ENCODE assay signal across 11 cellular contexts in the genomic region with DNA sequence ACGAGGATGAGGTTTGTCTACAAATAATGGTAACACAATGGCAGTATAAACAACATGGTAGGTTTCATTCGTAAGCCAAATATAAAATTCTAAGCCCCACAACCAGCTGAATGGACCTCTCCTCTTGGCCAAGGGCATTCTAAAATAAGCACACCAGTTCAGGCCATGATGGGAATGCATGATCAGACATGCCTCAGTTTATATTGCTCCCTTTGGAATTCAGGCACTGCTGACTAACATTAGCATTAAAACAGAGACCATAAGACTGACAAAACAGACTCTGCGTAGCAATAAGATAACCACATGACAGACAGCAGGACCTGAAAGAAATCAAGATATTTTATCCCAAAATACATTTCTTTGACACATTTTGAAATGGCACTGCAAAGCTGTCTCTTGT.
A peak's percentile ranks its signal among the peaks of the same experiment; 100 is the strongest.
DNase-seq lines count a peak whose midpoint lies in the region; ATAC-seq, FAIRE-seq and TF ChIP-seq lines count a peak whose summit lies in the region.
"Had no signal": no experiment of that assay in that cellular context is flagged by ENCODE, and none has a peak within 500 bp of the region (broad histone marks: within the 10 kb centered on the region; RNA-seq: fewer than 3 reads in every experiment).

No MANE protein-coding gene starts in this region.

- intact Hi-C loops in activated B cell treated with CpG ODN at 0.5 μM for 24 hours (cut with micrococcal nuclease) (loop anchor here (1.0 to 5.0 kb wide), 10 partner anchors 9 to 492 kb away; a partner anchor contains a TSS), stomach (cut with DNase I; ENCODE audit: low total_unique reads) (no loop called here)

- peak overlapping the region; percentile 95 for H3K27ac Mint-ChIP-seq in activated CD4-positive, alpha-beta T cell treated with anti-CD3 and anti-CD28 coated beads, Interleukin-2, amount 10 ng/mL, durations not matched to agents 7 days and 5 days
- H3K27ac Mint-ChIP-seq in activated B cell treated with CpG ODN at 0.5 μM for 24 hours: peak overlapping the region; percentile 98

- H3K4me2 ChIP-seq in keratinocyte (ENCODE audit: control insufficient read depth, extremely low read depth, insufficient read depth, low read depth, low read length): peak overlapping the region; percentile 76

- H3K4me1 ChIP-seq in keratinocyte (ENCODE audit: control insufficient read depth, extremely low read depth, insufficient read depth, low read length): peaks cover 29% of the 10 kb centered on the region
- peaks cover 18 to 42% (median 30%) of the 10 kb centered on the region in 4 donors for H3K4me1 ChIP-seq in stomach

- H3K9me3 ChIP-seq in keratinocyte (ENCODE audit: control insufficient read depth, low read depth, low read length): no peaks in the 10 kb centered on the region
- H3K9me3 ChIP-seq in stomach: no peaks in the 10 kb centered on the region

- H3K27ac ChIP-seq in keratinocyte (ENCODE audit: control insufficient read depth, insufficient read depth, low read length) (peak overlapping the region; percentile 62), stomach (peak overlapping the region in 4 of 5 donors; percentile 72 to 84 (median 78))

- H3K27me3 ChIP-seq in keratinocyte (ENCODE audit: control insufficient read depth, extremely low read depth, insufficient read depth, low read length): no peaks in the 10 kb centered on the region
- no peaks in the 10 kb centered on the region for H3K27me3 ChIP-seq in stomach

- H3K4me3 Mint-ChIP-seq in activated CD4-positive, alpha-beta T cell treated with anti-CD3 and anti-CD28 coated beads, Interleukin-2, amount 10 ng/mL, durations not matched to agents 7 days and 5 days: peak overlapping the region; percentile 73
- H3K4me3 Mint-ChIP-seq in activated B cell treated with CpG ODN at 0.5 μM for 24 hours: peak overlapping the region; percentile 75

- DNase-seq in activated CD4-positive, alpha-beta T cell treated with anti-CD3 and anti-CD28 coated beads, Interleukin-2, amount 10 ng/mL, durations not matched to agents 7 days and 5 days: no peak
- DNase-seq in activated CD4-positive, alpha-beta T cell treated with anti-CD3 and anti-CD28 coated beads, Interleukin-2, amount 50 U/mL, for 48 hours: no peak
- DNase-seq in activated B cell treated with CpG ODN at 0.5 μM for 24 hours (no peak), keratinocyte (ENCODE audit: low read depth, low spot score) (peak; percentile 17), stomach (no peak), iPS-NIHi11 (ENCODE audit: low spot score) (no peak)
- no peak for DNase-seq in activated CD8-positive, alpha-beta memory T cell treated with anti-CD3 and anti-CD28 coated beads, Interleukin-2, amount 50 U/mL, for 4 hours
- DNase-seq: cerebellar nuclear complex, NCI-H446 had no signal

- no peak overlapping the region for H3K9ac ChIP-seq in keratinocyte (ENCODE audit: control insufficient read depth, extremely low read depth, insufficient read depth, low read length)

- ATAC-seq in activated B cell treated with CpG ODN at 0.5 μM for 24 hours (ENCODE audit: low read depth) (no peak), HG02852 (IDR thresholded peaks at IDR 0.05; ENCODE audit: unreplicated experiment) (no peak)

- no peaks in the 10 kb centered on the region for H3K36me3 Mint-ChIP-seq in activated CD4-positive, alpha-beta T cell treated with anti-CD3 and anti-CD28 coated beads, Interleukin-2, amount 10 ng/mL, durations not matched to agents 7 days and 5 days (ENCODE audit: low read depth)
- H3K36me3 Mint-ChIP-seq in activated B cell treated with CpG ODN at 0.5 μM for 24 hours (ENCODE audit: low read depth): no peaks in the 10 kb centered on the region

- no peaks in the 10 kb centered on the region for H3K9me1 ChIP-seq in keratinocyte (ENCODE audit: control insufficient read depth, extremely low read depth, insufficient read depth, low read length)

- 48 to 72% (median 61%) methylated on average over 3 of the region's 3 CpGs for WGBS in stomach, 5 donors

- H3K4me1 Mint-ChIP-seq in activated CD4-positive, alpha-beta T cell treated with anti-CD3 and anti-CD28 coated beads, Interleukin-2, amount 10 ng/mL, durations not matched to agents 7 days and 5 days: peaks cover 78% of the 10 kb centered on the region
- H3K4me1 Mint-ChIP-seq in activated B cell treated with CpG ODN at 0.5 μM for 24 hours: peaks cover 81% of the 10 kb centered on the region

- CTCF ChIA-PET in activated CD4-positive, alpha-beta T cell treated with anti-CD3 and anti-CD28 coated beads, Interleukin-2, amount 10 ng/mL, durations not matched to agents 7 days and 5 days (lab: Charles Lee): interaction anchor here (1.2 to 1.6 kb wide), 2 partner anchors 10 to 96 kb away, joined by 5 to 6 read pairs; no protein-coding TSS in a partner anchor
- CTCF ChIA-PET in activated B cell treated with CpG ODN at 0.5 μM for 24 hours (lab: Charles Lee): interaction anchor here (1.3 kb wide), 1 partner anchor 174 kb away, joined by 13 read pairs; no protein-coding TSS in a partner anchor

- TF ChIP-seq CTCF in activated B cell treated with CpG ODN at 0.5 μM for 24 hours (IDR thresholded peaks at IDR 0.05) (no peak), keratinocyte (optimal IDR thresholded peaks at IDR 0.05 in 1 of 3, IDR thresholded peaks at IDR 0.05 in 1 of 3, conservative IDR thresholded peaks at IDR 0.05 in 1 of 3; ENCODE audit: extremely low read depth in 1 of 3, insufficient read depth in 2 of 3, low read length in 3 of 3) (no peak), stomach (IDR thresholded peaks at IDR 0.05) (no peak)

- H3K9me3 Mint-ChIP-seq in activated CD4-positive, alpha-beta T cell treated with anti-CD3 and anti-CD28 coated beads, Interleukin-2, amount 10 ng/mL, durations not matched to agents 7 days and 5 days: no peaks in the 10 kb centered on the region
- no peaks in the 10 kb centered on the region for H3K9me3 Mint-ChIP-seq in activated B cell treated with CpG ODN at 0.5 μM for 24 hours

- H2AFZ ChIP-seq in keratinocyte (ENCODE audit: control insufficient read depth, low read length): no peak overlapping the region

- no peaks in the 10 kb centered on the region for H3K27me3 Mint-ChIP-seq in activated CD4-positive, alpha-beta T cell treated with anti-CD3 and anti-CD28 coated beads, Interleukin-2, amount 10 ng/mL, durations not matched to agents 7 days and 5 days
- no peaks in the 10 kb centered on the region for H3K27me3 Mint-ChIP-seq in activated B cell treated with CpG ODN at 0.5 μM for 24 hours

- no peak for TF ChIP-seq EP300 in stomach (IDR thresholded peaks at IDR 0.05)

- H4K20me1 ChIP-seq in keratinocyte (ENCODE audit: control insufficient read depth, extremely low read depth, insufficient read depth, low read length): no peaks in the 10 kb centered on the region

- H3K4me3 ChIP-seq in keratinocyte (ENCODE audit: control insufficient read depth in 2 of 3, extremely low read depth in 1 of 3, insufficient read depth in 2 of 3, low read depth in 1 of 3, low read length in 3 of 3) (peak overlapping the region in 1 of 3 experiments; percentile 15), stomach (no peak overlapping the region)

- FAIRE-seq in keratinocyte (lab: Jason Lieb, UNC): peak; percentile 67
- FAIRE-seq: H54 had no signal

- H3K79me2 ChIP-seq in keratinocyte (ENCODE audit: control insufficient read depth, insufficient read depth, low read length): no peaks in the 10 kb centered on the region

- H3K36me3 ChIP-seq in keratinocyte (ENCODE audit: control insufficient read depth in 2 of 2, extremely low read depth in 1 of 2, insufficient read depth in 2 of 2, low read length in 2 of 2) (no peaks in the 10 kb centered on the region), stomach (no peaks in the 10 kb centered on the region)

- no peak for TF ChIP-seq POLR2A in stomach (IDR thresholded peaks at IDR 0.05)

- POLR2A ChIA-PET in activated CD4-positive, alpha-beta T cell treated with anti-CD3 and anti-CD28 coated beads, Interleukin-2, amount 10 ng/mL, durations not matched to agents 7 days and 5 days (lab: Charles Lee): interaction anchor here (1.0 kb wide), 1 partner anchor 44 kb away, joined by 4 read pairs; no protein-coding TSS in a partner anchor
- POLR2A ChIA-PET in activated B cell treated with CpG ODN at 0.5 μM for 24 hours (lab: Charles Lee): interaction anchor here (0.9 to 2.6 kb wide), 13 partner anchors 41 to 310 kb away, joined by 3 to 11 read pairs (median 8); a partner anchor contains a TSS

- dilution Hi-C loops in keratinocyte (cut with MboI; ENCODE audit: extremely low pct_ligation_motif_present, low sequenced_read_pairs): no loop called here
